Comparison of ENCODE assay signal across 21 cellular contexts in the genomic region with DNA sequence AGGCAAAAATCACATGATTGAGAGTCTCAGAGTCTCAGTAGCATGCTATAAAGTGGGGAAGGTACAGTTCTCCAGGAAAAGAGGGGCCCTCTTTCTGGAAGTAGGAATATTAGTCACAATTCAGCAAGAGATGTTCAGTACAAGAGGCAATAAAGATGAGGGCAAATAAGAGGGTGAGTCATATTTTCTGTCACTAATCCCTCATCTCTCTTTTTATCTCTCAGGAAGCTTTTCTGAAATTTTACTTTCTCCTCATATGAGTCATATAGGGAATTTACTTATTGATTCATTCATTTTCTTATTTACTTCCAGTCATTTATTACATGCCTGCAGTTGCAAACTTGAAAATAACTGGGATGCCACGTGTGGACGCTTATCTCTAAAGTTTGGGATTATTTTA. TPM values are rescaled to one million over a fixed set of nuclear protein-coding genes. Genes with fewer than 3 reads are reported as not detected.
DNase-seq lines count a peak whose midpoint lies in the region; ATAC-seq, FAIRE-seq and TF ChIP-seq lines count a peak whose summit lies in the region.
"Had no signal": no experiment of that assay in that cellular context is flagged by ENCODE, and none has a peak within 500 bp of the region (broad histone marks: within the 10 kb centered on the region; RNA-seq: fewer than 3 reads in every experiment).

No MANE protein-coding gene starts in this region.

- peaks cover 9% of the 10 kb centered on the region for H3K27me3 Mint-ChIP-seq in activated CD4-positive, alpha-beta T cell treated with anti-CD3 and anti-CD28 coated beads for 36 hours
- H3K27me3 Mint-ChIP-seq in activated T-cell treated with anti-CD3 and anti-CD28 coated beads, Interleukin-2, amount 50 U/mL, for 72 hours (ENCODE audit: low read depth) = peaks cover 8% of the 10 kb centered on the region

- H3K9me3 Mint-ChIP-seq in activated CD4-positive, alpha-beta T cell treated with anti-CD3 and anti-CD28 coated beads for 36 hours (ENCODE audit: low read depth) = no peaks in the 10 kb centered on the region
- H3K9me3 Mint-ChIP-seq in activated T-cell treated with anti-CD3 and anti-CD28 coated beads, Interleukin-2, amount 50 U/mL, for 72 hours = no peaks in the 10 kb centered on the region
- H3K9me3 Mint-ChIP-seq: central memory CD8-positive, alpha-beta T cell; T-helper 2 cell treated with Interferon-gamma antibody and Interleukin-4, amounts not matched to agents 5 μg/mL and 100 μg/mL, for 36 hours had no signal

- H3K36me3 ChIP-seq in small intestine (ENCODE audit: control insufficient read depth in 2 of 2, insufficient read depth in 2 of 2, low read length in 2 of 2) = no peaks in the 10 kb centered on the region
- H3K36me3 ChIP-seq in gastroesophageal sphincter = no peaks in the 10 kb centered on the region
- H3K36me3 ChIP-seq: right lobe of liver, tibial nerve had no signal

- no peak for TF ChIP-seq POLR2A in gastroesophageal sphincter (IDR thresholded peaks at IDR 0.05)

- H3K27me3 ChIP-seq in small intestine (ENCODE audit: control insufficient read depth in 2 of 2, insufficient read depth in 2 of 2, low read length in 2 of 2) = no peaks in the 10 kb centered on the region
- no peaks in the 10 kb centered on the region for H3K27me3 ChIP-seq in gastroesophageal sphincter
- H3K27me3 ChIP-seq: right lobe of liver, tibial nerve had no signal

- DNase-seq in activated CD4-positive, alpha-beta T cell treated with anti-CD3 and anti-CD28 coated beads for 36 hours = no peak
- no peak for DNase-seq in activated CD4-positive, alpha-beta T cell treated with anti-CD3 and anti-CD28 coated beads, Interleukin-2, amount 50 U/mL, for 4 hours
- DNase-seq in RWPE1 (ENCODE audit: low spot score) (peak; percentile 26), fibroblast of pulmonary artery (ENCODE audit: low read depth) (peak; percentile 48), small intestine (peak; percentile 20), posterior cingulate gyrus (no peak)
- DNase-seq in activated T-cell treated with anti-CD3 and anti-CD28 coated beads, Interleukin-2, amount 50 U/mL, for 72 hours = no peak
- DNase-seq: activated CD4-positive, alpha-beta T cell treated with anti-CD3 and anti-CD28 coated beads for 1 hour; activated CD8-positive, alpha-beta memory T cell treated with anti-CD3 and anti-CD28 coated beads, Interleukin-2, amount 50 U/mL, for 48 hours; H7; NCI-H1092 treated with DMSO at 0.1 percent for 48 hours; right lobe of liver; SHP77 had no signal

- ATAC-seq in activated CD4-positive, alpha-beta T cell treated with anti-CD3 and anti-CD28 coated beads for 36 hours = peak; percentile 26
- no peak for ATAC-seq in activated T-cell treated with anti-CD3 and anti-CD28 coated beads, Interleukin-2, amount 50 U/mL, for 72 hours (replicated peaks in 1 of 2)
- no peak for ATAC-seq in gastroesophageal sphincter
- ATAC-seq: GM12878, right lobe of liver had no signal

- 13 to 49% (median 26%) methylated on average over 2 of the region's 2 CpGs for WGBS in small intestine, 3 donors
- WGBS in gastroesophageal sphincter (ENCODE audit: low coverage in 1 of 2), 2 donors = 40 to 80% methylated on average over 1 to 2 of the region's 2 CpGs

- H3K4me3 Mint-ChIP-seq in activated CD4-positive, alpha-beta T cell treated with anti-CD3 and anti-CD28 coated beads for 36 hours = no peak overlapping the region
- no peak overlapping the region for H3K4me3 Mint-ChIP-seq in activated T-cell treated with anti-CD3 and anti-CD28 coated beads, Interleukin-2, amount 50 U/mL, for 72 hours
- H3K4me3 Mint-ChIP-seq: activated naive CD8-positive, alpha-beta T cell; CD14-positive monocyte; central memory CD8-positive, alpha-beta T cell; T-helper 2 cell treated with Interferon-gamma antibody and Interleukin-4, amounts not matched to agents 5 μg/mL and 100 μg/mL, for 36 hours had no signal

- H3K9me3 ChIP-seq in small intestine (ENCODE audit: control insufficient read depth, low read depth) (no peaks in the 10 kb centered on the region), gastroesophageal sphincter (no peaks in the 10 kb centered on the region)
- H3K9me3 ChIP-seq: right lobe of liver, tibial nerve had no signal

- H3K27ac ChIP-seq in RWPE1 (no peak overlapping the region), small intestine (ENCODE audit: low read depth in 1 of 2, low read length in 1 of 2) (no peak overlapping the region), gastroesophageal sphincter (no peak overlapping the region)
- H3K27ac ChIP-seq: 22Rv1, right lobe of liver, tibial nerve had no signal

- H3K36me3 Mint-ChIP-seq in activated CD4-positive, alpha-beta T cell treated with anti-CD3 and anti-CD28 coated beads for 36 hours (ENCODE audit: low read depth) = no peaks in the 10 kb centered on the region
- no peaks in the 10 kb centered on the region for H3K36me3 Mint-ChIP-seq in activated T-cell treated with anti-CD3 and anti-CD28 coated beads, Interleukin-2, amount 50 U/mL, for 72 hours (ENCODE audit: insufficient read depth in 2 of 2)
- H3K36me3 Mint-ChIP-seq: CD14-positive monocyte had no signal

- H3K4me1 Mint-ChIP-seq in activated CD4-positive, alpha-beta T cell treated with anti-CD3 and anti-CD28 coated beads for 36 hours = peaks cover 10% of the 10 kb centered on the region
- H3K4me1 Mint-ChIP-seq in activated T-cell treated with anti-CD3 and anti-CD28 coated beads, Interleukin-2, amount 50 U/mL, for 72 hours (ENCODE audit: low read depth) = peaks cover 10% of the 10 kb centered on the region
- H3K4me1 Mint-ChIP-seq: CD14-positive monocyte; central memory CD8-positive, alpha-beta T cell had no signal

- intact Hi-C loops in activated CD4-positive, alpha-beta T cell treated with anti-CD3 and anti-CD28 coated beads for 36 hours (cut with DNase I, micrococcal nuclease) = no loop called here
- intact Hi-C loops in posterior cingulate gyrus (cut with DNase I) = no loop called here

- no peak for TF ChIP-seq EP300 in gastroesophageal sphincter (IDR thresholded peaks at IDR 0.05)

- H3K4me3 ChIP-seq in fibroblast of pulmonary artery (replicated peaks; ENCODE audit: low read depth, low read length) (no peak overlapping the region), small intestine (ENCODE audit: low read depth in 1 of 2, low read length in 2 of 2) (no peak overlapping the region), gastroesophageal sphincter (no peak overlapping the region)
- H3K4me3 ChIP-seq: GM12878, right lobe of liver, tibial nerve had no signal

- TF ChIP-seq CTCF in RWPE1 (conservative IDR thresholded peaks at IDR 0.05; ENCODE audit: low read depth) = no peak
- no peak for TF ChIP-seq CTCF in fibroblast of pulmonary artery (IDR thresholded peaks at IDR 0.05; ENCODE audit: low read length, missing control alignments)
- TF ChIP-seq CTCF in gastroesophageal sphincter (IDR thresholded peaks at IDR 0.05) = no peak

- no peaks in the 10 kb centered on the region for H3K4me1 ChIP-seq in small intestine (ENCODE audit: control insufficient read depth in 2 of 2, insufficient read depth in 1 of 2, low read depth in 1 of 2, low read length in 1 of 2)
- no peaks in the 10 kb centered on the region for H3K4me1 ChIP-seq in gastroesophageal sphincter
- H3K4me1 ChIP-seq: right lobe of liver, tibial nerve had no signal

- FAIRE-seq in small intestine (lab: Jason Lieb, UNC) = no peak
- FAIRE-seq: GM12878 had no signal

- POLR2A ChIA-PET in activated CD4-positive, alpha-beta T cell treated with anti-CD3 and anti-CD28 coated beads for 36 hours (lab: Charles Lee) = no interaction called here
- POLR2A ChIA-PET in RWPE1 (lab: Yijun Ruan, JAX; ENCODE audit: low non-redundant PET) = no interaction called here

- H3K27ac Mint-ChIP-seq in activated CD4-positive, alpha-beta T cell treated with anti-CD3 and anti-CD28 coated beads for 36 hours = no peak overlapping the region
- H3K27ac Mint-ChIP-seq in activated T-cell treated with anti-CD3 and anti-CD28 coated beads, Interleukin-2, amount 50 U/mL, for 72 hours = no peak overlapping the region
- H3K27ac Mint-ChIP-seq: activated naive CD8-positive, alpha-beta T cell; CD14-positive monocyte; T-helper 2 cell treated with Interferon-gamma antibody and Interleukin-4, amounts not matched to agents 5 μg/mL and 100 μg/mL, for 36 hours had no signal

- CTCF ChIA-PET in activated CD4-positive, alpha-beta T cell treated with anti-CD3 and anti-CD28 coated beads for 36 hours (lab: Charles Lee) = interaction anchor here (0.5 kb wide), 1 partner anchor 142 kb away, joined by 3 read pairs; no protein-coding TSS in a partner anchor
- CTCF ChIA-PET in RWPE1 (lab: Yijun Ruan, JAX) = interaction anchor here (0.5 kb wide), 1 partner anchor 188 kb away, joined by 4 read pairs; no protein-coding TSS in a partner anchor

RNA-seq across cellular contexts. Expression of gene NXPE1, which starts 3.4 kb away (rescaled TPM):
- not detected for total RNA-seq in activated CD4-positive, alpha-beta T cell treated with anti-CD3 and anti-CD28 coated beads for 36 hours
- polyA plus RNA-seq in small intestine = 1 to 10 TPM in 1 of 3 donors, under 1 TPM in 1, not detected in 1; 0.24 to 1.3 TPM
- total RNA-seq in activated T-cell treated with anti-CD3 and anti-CD28 coated beads, Interleukin-2, amount 50 U/mL, for 72 hours = not detected
- total RNA-seq in gastroesophageal sphincter = not detected
- total RNA-seq: GM12878, H7, right lobe of liver, tibial nerve had no signal
- polyA plus RNA-seq: CD14-positive monocyte, GM12878 had no signal

RNA-seq across cellular contexts. Expression of gene NXPE4, which starts 32.5 kb away (rescaled TPM):
- total RNA-seq in activated CD4-positive, alpha-beta T cell treated with anti-CD3 and anti-CD28 coated beads for 36 hours = not detected
- polyA plus RNA-seq in small intestine = under 1 TPM in 1 of 3 donors, not detected in 2; 0.03 TPM
- not detected for total RNA-seq in activated T-cell treated with anti-CD3 and anti-CD28 coated beads, Interleukin-2, amount 50 U/mL, for 72 hours
- under 1 TPM in 2 of 4 donors, not detected in 2; 0.13 to 0.17 TPM for total RNA-seq in gastroesophageal sphincter
- total RNA-seq: GM12878, H7, right lobe of liver, tibial nerve had no signal
- polyA plus RNA-seq: CD14-positive monocyte, GM12878 had no signal

Comparison
In these comparisons a context has a peak if more than half of its experiments do, and no peak if none do; other contexts are left out.
1. DNase-seq: peak in RWPE1 (single experiment), fibroblast of pulmonary artery (single experiment) and small intestine (single experiment); none in activated CD4-positive, alpha-beta T cell treated with anti-CD3 and anti-CD28 coated beads for 36 hours (single experiment), activated CD4-positive, alpha-beta T cell treated with anti-CD3 and anti-CD28 coated beads, Interleukin-2, amount 50 U/mL, for 4 hours (0 of 2), posterior cingulate gyrus (0 of 10) and activated T-cell treated with anti-CD3 and anti-CD28 coated beads, Interleukin-2, amount 50 U/mL, for 72 hours (0 of 2).